Comparison of ENCODE assay signal across 1 cellular context in the genomic region with DNA sequence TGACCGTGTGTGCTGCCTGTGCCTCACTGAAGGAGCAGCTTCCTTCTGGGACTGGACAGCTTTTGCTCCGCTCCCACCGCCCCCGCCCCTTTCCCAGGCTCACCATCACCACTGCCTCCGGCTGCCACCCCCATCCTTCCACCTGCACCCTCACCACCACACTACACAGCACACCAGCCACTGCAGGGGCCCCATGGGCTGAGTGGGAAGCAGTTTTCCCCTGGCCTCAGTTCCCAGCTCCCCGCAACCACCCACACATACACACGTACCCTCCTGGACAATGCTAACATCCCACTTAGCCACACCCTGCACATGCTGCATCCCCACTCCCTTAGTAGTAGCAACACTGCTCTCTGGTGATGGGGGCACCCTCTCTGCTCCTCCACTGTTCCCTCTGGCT.
TF ChIP-seq lines count a peak whose summit lies in the region.

No MANE protein-coding gene starts in this region.

TF ChIP-seq in HCT116, 20 proteins besides CTCF, POLR2A, EP300 and RAD21 (continued from another document):
- TF ChIP-seq EZH2phosphoT487 (IDR thresholded peaks at IDR 0.05; ENCODE audit: borderline replicate concordance) (no peak), YY1 (IDR thresholded peaks at IDR 0.05; ENCODE audit: extremely low read depth, insufficient replicate concordance, low read depth, low read length) (no peak), ZFX (IDR thresholded peaks at IDR 0.05) (no peak), CBX3 (IDR thresholded peaks at IDR 0.05; ENCODE audit: low read depth) (no peak), CEBPB (IDR thresholded peaks at IDR 0.05; ENCODE audit: low read depth) (no peak), SIN3A (IDR thresholded peaks at IDR 0.05; ENCODE audit: low read depth) (no peak), SP1 (IDR thresholded peaks at IDR 0.05; ENCODE audit: low read depth) (no peak), TCF7L2 (IDR thresholded peaks at IDR 0.05; ENCODE audit: borderline replicate concordance, extremely low read depth, insufficient read depth, insufficient read length) (no peak), POLR2AphosphoS5 (IDR thresholded peaks at IDR 0.05; ENCODE audit: low read depth, low read length) (no peak), EZH2 (IDR thresholded peaks at IDR 0.05) (no peak), JUND (IDR thresholded peaks at IDR 0.05) (no peak), SRF (IDR thresholded peaks at IDR 0.05; ENCODE audit: low read depth) (no peak), FOSL1 (IDR thresholded peaks at IDR 0.05; ENCODE audit: low read depth) (no peak)
- TF ChIP-seq, protein P1, sequence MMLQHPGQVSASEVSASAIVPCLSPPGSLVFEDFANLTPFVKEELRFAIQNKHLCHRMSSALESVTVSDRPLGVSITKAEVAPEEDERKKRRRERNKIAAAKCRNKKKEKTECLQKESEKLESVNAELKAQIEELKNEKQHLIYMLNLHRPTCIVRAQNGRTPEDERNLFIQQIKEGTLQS (IDR thresholded peaks at IDR 0.05) = no peak
